In genomic region chr3:57555316-57555715, GRCh38 we compare ENCODE assay signal across 8 cellular contexts. TPM values are rescaled to one million over a fixed set of nuclear protein-coding genes. Genes with fewer than 3 reads are reported as not detected.
A peak's percentile ranks its signal among the peaks of the same experiment; 100 is the strongest.
DNase-seq lines count a peak whose midpoint lies in the region; ATAC-seq lines count a peak whose summit lies in the region.

No MANE protein-coding gene starts in this region.

- H3K9me3 ChIP-seq in iPS-18c (ENCODE audit: control insufficient read depth, insufficient read depth, low read length) = no peaks in the 10 kb centered on the region

- POLR2A ChIA-PET in activated CD4-positive, alpha-beta T cell treated with anti-CD3 and anti-CD28 coated beads for 36 hours (lab: Charles Lee) = interaction anchor here (0.8 to 4.1 kb wide), 3 partner anchors 31 to 260 kb away, joined by 3 to 30 read pairs (median 7); partner anchors contain the start of gene ARF4

- DNase-seq in activated CD4-positive, alpha-beta T cell treated with anti-CD3 and anti-CD28 coated beads for 36 hours = peak; percentile 24
- no peak for DNase-seq in activated CD4-positive, alpha-beta T cell treated with anti-CD3 and anti-CD28 coated beads, Interleukin-2, amount 50 U/mL, for 4 hours
- no peak for DNase-seq in activated naive CD4-positive, alpha-beta T cell treated with anti-CD3 and anti-CD28 coated beads, Interleukin-2, amount 10 ng/mL, durations not matched to agents 7 days and 5 days
- DNase-seq in stimulated activated naive CD8-positive, alpha-beta T cell treated with anti-CD3 and anti-CD28 coated beads, Interleukin-15, amount 100 ng/mL, for 72 hours = no peak
- DNase-seq in SIG-M5 (lab: John Stamatoyannopoulos, UW) = no peak
- DNase-seq in cerebellar nuclear complex (lab: John Stamatoyannopoulos, UW) = no peak

- H3K4me3 ChIP-seq in iPS-18c (ENCODE audit: insufficient read depth, low read depth, low read length) = peak overlapping the region; percentile 84

- H3K27ac Mint-ChIP-seq in activated CD4-positive, alpha-beta T cell treated with anti-CD3 and anti-CD28 coated beads for 36 hours = peak overlapping the region; percentile 100
- H3K27ac Mint-ChIP-seq in activated naive CD4-positive, alpha-beta T cell treated with anti-CD3 and anti-CD28 coated beads, Interleukin-2, amount 10 ng/mL, durations not matched to agents 7 days and 5 days = peak overlapping the region; percentile 98
- peak overlapping the region; percentile 99 to 100 for H3K27ac Mint-ChIP-seq in stimulated activated naive CD8-positive, alpha-beta T cell treated with anti-CD3 and anti-CD28 coated beads, Interleukin-15, amount 100 ng/mL, for 72 hours

- H3K9me3 Mint-ChIP-seq in activated CD4-positive, alpha-beta T cell treated with anti-CD3 and anti-CD28 coated beads for 36 hours (ENCODE audit: low read depth) = no peaks in the 10 kb centered on the region
- no peaks in the 10 kb centered on the region for H3K9me3 Mint-ChIP-seq in activated naive CD4-positive, alpha-beta T cell treated with anti-CD3 and anti-CD28 coated beads, Interleukin-2, amount 10 ng/mL, durations not matched to agents 7 days and 5 days
- no peaks in the 10 kb centered on the region for H3K9me3 Mint-ChIP-seq in stimulated activated naive CD8-positive, alpha-beta T cell treated with anti-CD3 and anti-CD28 coated beads, Interleukin-15, amount 100 ng/mL, for 72 hours

- no peaks in the 10 kb centered on the region for H3K27me3 Mint-ChIP-seq in activated CD4-positive, alpha-beta T cell treated with anti-CD3 and anti-CD28 coated beads for 36 hours
- H3K27me3 Mint-ChIP-seq in activated naive CD4-positive, alpha-beta T cell treated with anti-CD3 and anti-CD28 coated beads, Interleukin-2, amount 10 ng/mL, durations not matched to agents 7 days and 5 days = no peaks in the 10 kb centered on the region
- no peaks in the 10 kb centered on the region for H3K27me3 Mint-ChIP-seq in stimulated activated naive CD8-positive, alpha-beta T cell treated with anti-CD3 and anti-CD28 coated beads, Interleukin-15, amount 100 ng/mL, for 72 hours

- intact Hi-C loops in activated CD4-positive, alpha-beta T cell treated with anti-CD3 and anti-CD28 coated beads for 36 hours (cut with DNase I, micrococcal nuclease) = loop anchor here in 1 of 2 experiments (5.0 to 10.0 kb wide), 4 partner anchors 391 to 877 kb away; partner anchors contain the start of genes ABHD6, IL17RD, PDHB and TASOR

- peaks cover 23% of the 10 kb centered on the region for H3K4me1 Mint-ChIP-seq in activated CD4-positive, alpha-beta T cell treated with anti-CD3 and anti-CD28 coated beads for 36 hours
- H3K4me1 Mint-ChIP-seq in activated naive CD4-positive, alpha-beta T cell treated with anti-CD3 and anti-CD28 coated beads, Interleukin-2, amount 10 ng/mL, durations not matched to agents 7 days and 5 days = peaks cover 33% of the 10 kb centered on the region
- H3K4me1 Mint-ChIP-seq in stimulated activated naive CD8-positive, alpha-beta T cell treated with anti-CD3 and anti-CD28 coated beads, Interleukin-15, amount 100 ng/mL, for 72 hours = peaks cover 40% of the 10 kb centered on the region

- peaks cover 27% of the 10 kb centered on the region for H3K36me3 Mint-ChIP-seq in activated CD4-positive, alpha-beta T cell treated with anti-CD3 and anti-CD28 coated beads for 36 hours (ENCODE audit: low read depth)
- peaks cover 28% of the 10 kb centered on the region for H3K36me3 Mint-ChIP-seq in activated naive CD4-positive, alpha-beta T cell treated with anti-CD3 and anti-CD28 coated beads, Interleukin-2, amount 10 ng/mL, durations not matched to agents 7 days and 5 days

- ATAC-seq in activated CD4-positive, alpha-beta T cell treated with anti-CD3 and anti-CD28 coated beads for 36 hours = no peak
- ATAC-seq in stimulated activated naive CD8-positive, alpha-beta T cell treated with anti-CD3 and anti-CD28 coated beads, Interleukin-15, amount 100 ng/mL, for 72 hours = no peak
- no peak for ATAC-seq in HG02642 (IDR thresholded peaks at IDR 0.05; ENCODE audit: poor library complexity, unreplicated experiment)

- H3K4me3 Mint-ChIP-seq in activated CD4-positive, alpha-beta T cell treated with anti-CD3 and anti-CD28 coated beads for 36 hours = peak overlapping the region; percentile 91
- peak overlapping the region; percentile 96 for H3K4me3 Mint-ChIP-seq in activated naive CD4-positive, alpha-beta T cell treated with anti-CD3 and anti-CD28 coated beads, Interleukin-2, amount 10 ng/mL, durations not matched to agents 7 days and 5 days
- H3K4me3 Mint-ChIP-seq in stimulated activated naive CD8-positive, alpha-beta T cell treated with anti-CD3 and anti-CD28 coated beads, Interleukin-15, amount 100 ng/mL, for 72 hours = peak overlapping the region; percentile 84 to 99

- CTCF ChIA-PET in activated CD4-positive, alpha-beta T cell treated with anti-CD3 and anti-CD28 coated beads for 36 hours (lab: Charles Lee) = interaction anchor here (1.0 to 1.4 kb wide), 2 partner anchors 42 to 158 kb away, joined by 4 read pairs; partner anchors contain the start of gene ARF4
- CTCF ChIA-PET in activated naive CD4-positive, alpha-beta T cell treated with anti-CD3 and anti-CD28 coated beads, Interleukin-2, amount 10 ng/mL, durations not matched to agents 7 days and 5 days (lab: Charles Lee) = interaction anchor here (0.9 to 1.7 kb wide), 4 partner anchors 14 to 158 kb away, joined by 3 to 4 read pairs (median 4); no protein-coding TSS in a partner anchor

RNA-seq across cellular contexts. Expression of gene PDE12, which starts 0.8 kb away (rescaled TPM):
- 10 to 100 TPM; 19.2 to 19.9 TPM for total RNA-seq in activated CD4-positive, alpha-beta T cell treated with anti-CD3 and anti-CD28 coated beads for 36 hours

RNA-seq across cellular contexts. Expression of gene DNAH12, which starts 11.2 kb away (rescaled TPM):
- not detected for total RNA-seq in activated CD4-positive, alpha-beta T cell treated with anti-CD3 and anti-CD28 coated beads for 36 hours

RNA-seq across cellular contexts. Expression of gene ARF4, which starts 41.8 kb away (rescaled TPM):
- total RNA-seq in activated CD4-positive, alpha-beta T cell treated with anti-CD3 and anti-CD28 coated beads for 36 hours = 10 to 100 TPM; 49.6 to 50.0 TPM
